Comparison of ENCODE assay signal across 8 cellular contexts in the genomic region with DNA sequence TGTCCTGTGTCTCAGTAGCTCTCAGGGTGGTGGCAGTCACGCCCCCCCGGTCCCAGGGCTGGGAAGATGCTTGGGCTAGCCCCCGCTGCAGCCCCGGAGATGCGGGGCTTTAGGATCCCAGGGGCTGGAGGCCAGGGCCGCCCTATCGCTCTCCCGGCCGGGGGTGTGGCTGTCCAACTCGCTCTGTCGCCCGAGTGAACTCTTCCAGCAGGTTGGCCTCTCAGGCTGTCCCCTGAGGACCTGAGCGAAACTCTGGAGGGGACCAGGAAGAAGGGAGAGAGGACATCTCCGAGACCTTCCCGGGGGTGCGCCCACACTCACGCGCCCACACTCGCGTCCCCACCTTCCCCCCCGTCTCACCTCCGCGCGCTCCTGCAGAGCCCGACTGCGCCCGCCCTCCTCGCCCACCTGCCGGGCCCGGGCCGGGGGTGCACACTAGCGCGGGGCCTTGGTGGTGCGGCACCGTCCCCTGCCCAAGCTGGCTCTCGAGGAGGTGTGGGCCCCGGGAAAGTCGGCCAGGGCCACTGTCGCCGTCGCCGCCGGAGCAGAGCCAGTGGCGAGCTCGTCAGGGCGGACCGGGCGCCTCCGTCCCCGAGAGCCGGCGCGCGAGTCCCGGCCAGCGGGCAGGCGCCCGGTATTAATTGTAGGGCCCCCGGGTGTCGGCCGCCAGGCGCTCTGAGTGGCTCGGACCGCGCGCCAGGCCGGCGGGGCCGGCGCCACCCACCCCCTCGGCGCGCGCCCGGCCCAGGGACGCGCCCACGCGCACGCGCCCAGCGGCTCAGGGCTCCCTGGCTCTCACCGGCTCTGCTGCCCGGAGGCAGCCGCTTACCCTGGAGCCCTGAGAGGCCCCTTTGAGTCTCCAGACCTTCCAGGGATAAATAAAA.
DNase-seq lines count a peak whose midpoint lies in the region; ATAC-seq and TF ChIP-seq lines count a peak whose summit lies in the region.

No MANE protein-coding gene starts in this region.

- ATAC-seq in gastrocnemius medialis = peak; percentile 38 to 47

- TF ChIP-seq CTCF in brain (conservative IDR thresholded peaks at IDR 0.05) (no peak), gastrocnemius medialis (IDR thresholded peaks at IDR 0.05 in 4 of 5, conservative IDR thresholded peaks at IDR 0.05 in 1 of 5) (peak in 4 of 5 experiments; percentile 14 to 44 (median 27))

- peaks cover 9% of the 10 kb centered on the region for H3K27me3 Mint-ChIP-seq in brain

- peaks cover 10% of the 10 kb centered on the region for H3K4me1 ChIP-seq in iPS-18a (ENCODE audit: control insufficient read depth, low read depth, low read length)
- H3K4me1 ChIP-seq in gastrocnemius medialis = peaks cover 33 to 34% of the 10 kb centered on the region in 2 donors

- no peak overlapping the region for H3K27ac ChIP-seq in SK-N-MC
- H3K27ac ChIP-seq in iPS-18a (ENCODE audit: low read length) = no peak overlapping the region
- peak overlapping the region; percentile 96 to 99 (median 97) for H3K27ac ChIP-seq in gastrocnemius medialis

- H3K4me3 Mint-ChIP-seq in brain = peak overlapping the region; percentile 81 to 88 (median 86)

- H3K36me3 ChIP-seq in SK-N-MC (ENCODE audit: insufficient read depth, low read length) = no peaks in the 10 kb centered on the region
- no peaks in the 10 kb centered on the region for H3K36me3 ChIP-seq in iPS-18a (ENCODE audit: control insufficient read depth, low read depth, low read length)
- H3K36me3 ChIP-seq in gastrocnemius medialis = no peaks in the 10 kb centered on the region

- peaks cover 38% of the 10 kb centered on the region for H3K4me1 Mint-ChIP-seq in brain

- peak overlapping the region; percentile 80 for H3K4me3 ChIP-seq in SK-N-MC
- H3K4me3 ChIP-seq in iPS-18a (ENCODE audit: low read length) = peak overlapping the region; percentile 77
- H3K4me3 ChIP-seq in gastrocnemius medialis = peak overlapping the region; percentile 79 to 97 (median 87)

- H3K9ac ChIP-seq in SK-N-MC (ENCODE audit: insufficient read length) = no peak overlapping the region
- no peak overlapping the region for H3K9ac ChIP-seq in iPS-18a (ENCODE audit: low read length)

- intact Hi-C loops in gastrocnemius medialis (cut with DNase I; ENCODE audit: low total_unique reads) = loop anchor here (1.0 to 10.0 kb wide), 5 partner anchors 71 to 212 kb away; no protein-coding TSS in a partner anchor

- H3K36me3 Mint-ChIP-seq in brain = no peaks in the 10 kb centered on the region

- DNase-seq in activated gamma-delta T cell treated with Interleukin-2 at 50 U/mL for 16 hours (peak; percentile 13), activated gamma-delta T cell (lab: John Stamatoyannopoulos, UW) (no peak), SK-N-MC (ENCODE audit: low read depth, low spot score) (no peak), gastrocnemius medialis (peak; percentile 34 to 71), NCI-H446 treated with DMSO at 0.1 percent for 48 hours (lab: John Stamatoyannopoulos, UW) (no peak), cerebellar nuclear complex (lab: John Stamatoyannopoulos, UW) (no peak)

- H3K9me3 Mint-ChIP-seq in brain = no peaks in the 10 kb centered on the region

- H3K27ac Mint-ChIP-seq in brain = peak overlapping the region in 4 of 5 experiments; percentile 24 to 87 (median 52)

- in situ Hi-C loops in gastrocnemius medialis (cut with MboI; ENCODE audit: low sequenced_read_pairs in 4 of 4) = loop anchor here in 1 of 4 donors (10.0 kb wide), 1 partner anchor 128 kb away; no protein-coding TSS in a partner anchor

- no peaks in the 10 kb centered on the region for H3K9me3 ChIP-seq in SK-N-MC (ENCODE audit: low read depth, low read length)
- no peaks in the 10 kb centered on the region for H3K9me3 ChIP-seq in iPS-18a (ENCODE audit: control insufficient read depth, low read depth, low read length)
- no peaks in the 10 kb centered on the region for H3K9me3 ChIP-seq in gastrocnemius medialis

- TF ChIP-seq POLR2A in gastrocnemius medialis (IDR thresholded peaks at IDR 0.05) = peak; percentile 95 to 97

- H3K27me3 ChIP-seq in iPS-18a (ENCODE audit: control insufficient read depth, insufficient read depth, low read length) (peaks cover 39% of the 10 kb centered on the region), gastrocnemius medialis (no peaks in the 10 kb centered on the region)

Comparison
In these comparisons a context has a peak if more than half of its experiments do, and no peak if none do; other contexts are left out.
1. DNase-seq: peak in activated gamma-delta T cell treated with Interleukin-2 at 50 U/mL for 16 hours (single experiment) and gastrocnemius medialis (2 of 2); none in activated gamma-delta T cell (single experiment), SK-N-MC (single experiment), NCI-H446 treated with DMSO at 0.1 percent for 48 hours (single experiment) and cerebellar nuclear complex (0 of 2).
2. H3K27ac ChIP-seq: peak in gastrocnemius medialis (4 of 4); none in SK-N-MC (single experiment) and iPS-18a (single experiment).
3. CTCF ChIP-seq: peak in gastrocnemius medialis (4 of 5); none in brain (0 of 2).
4. Peak in every context shown above with its lines, with median percentiles within 50 percentile points of each other: H3K4me3 ChIP-seq.